In genomic region chr1:161098161-161099068, GRCh38 we compare ENCODE assay signal across 8 cellular contexts. TPM values are rescaled to one million over a fixed set of nuclear protein-coding genes. Genes with fewer than 3 reads are reported as not detected.
A peak's percentile ranks its signal among the peaks of the same experiment; 100 is the strongest.
DNase-seq lines count a peak whose midpoint lies in the region; ATAC-seq and TF ChIP-seq lines count a peak whose summit lies in the region.

Gene KLHDC9, plus strand, starts transcription at chr1:161098361. Its CDS starts 175 bp downstream, at chr1:161098536.

- H3K4me3 ChIP-seq in AG04450 (ENCODE audit: low read depth, low read length) = peak within 1 kb of the TSS; percentile 52
- peak within 1 kb of the TSS; percentile 61 to 80 (median 64) for H3K4me3 ChIP-seq in fibroblast of lung (replicated peaks in 1 of 4; ENCODE audit: control extremely low read depth in 1 of 4, insufficient read depth in 1 of 4, low read depth in 3 of 4, low read length in 4 of 4)
- H3K4me3 ChIP-seq in naive thymus-derived CD4-positive, alpha-beta T cell (ENCODE audit: low read length) = peak within 1 kb of the TSS; percentile 81

- H3K27ac Mint-ChIP-seq in activated T-helper 17 cell treated with anti-CD3 and anti-CD28 coated beads, Interleukin-2, amount 50 U/mL, for 72 hours = peak within 1 kb of the TSS; percentile 91
- peak within 1 kb of the TSS; percentile 87 to 100 (median 96) for H3K27ac Mint-ChIP-seq in naive thymus-derived CD4-positive, alpha-beta T cell

- H3K9ac ChIP-seq in fibroblast of lung (ENCODE audit: insufficient read depth, low read length) = peak within 1 kb of the TSS; percentile 45

- intact Hi-C loops in naive thymus-derived CD4-positive, alpha-beta T cell (cut with micrococcal nuclease) = loop anchor here in 1 of 2 donors (1.0 to 2.0 kb wide), 3 partner anchors 20 to 262 kb away; partner anchors contain the start of genes NIT1 and PFDN2

- no peak for DNase-seq in AG04450 (ENCODE audit: low read depth, low spot score)
- peak; percentile 80 for DNase-seq in NCI-H748 treated with DMSO at 0.1 percent for 48 hours (lab: John Stamatoyannopoulos, UW)
- peak; percentile 75 to 87 for DNase-seq in fibroblast of lung (ENCODE audit: low read depth in 2 of 2)
- DNase-seq in naive thymus-derived CD4-positive, alpha-beta T cell = peak; percentile 29 to 68 (median 42)
- peak; percentile 78 for DNase-seq in stimulated activated naive CD8-positive, alpha-beta T cell treated with anti-CD3 and anti-CD28 coated beads, Interleukin-15, Interleukin-2, amounts not matched to agents 100 U/mL and 50 U/mL, for 24 hours

- H3K27me3 ChIP-seq in AG04450 (ENCODE audit: control insufficient read depth, insufficient read depth, low read length) = peaks cover 2% of the 10 kb centered on the region
- H3K27me3 ChIP-seq in fibroblast of lung (ENCODE audit: control insufficient read depth, insufficient read depth, low read length) = no peaks in the 10 kb centered on the region
- H3K27me3 ChIP-seq in naive thymus-derived CD4-positive, alpha-beta T cell (ENCODE audit: control insufficient read depth in 2 of 2, insufficient read depth in 2 of 2, low read length in 2 of 2) = no peaks in the 10 kb centered on the region

- H3K79me2 ChIP-seq in fibroblast of lung (ENCODE audit: control insufficient read depth, insufficient read depth, low read length) = peaks cover 3% of the 10 kb centered on the region

- peak within 1 kb of the TSS; percentile 73 for H3K4me3 Mint-ChIP-seq in activated T-helper 17 cell treated with anti-CD3 and anti-CD28 coated beads, Interleukin-2, amount 50 U/mL, for 72 hours
- peak within 1 kb of the TSS; percentile 81 to 94 (median 90) for H3K4me3 Mint-ChIP-seq in naive thymus-derived CD4-positive, alpha-beta T cell

- H3K9me3 Mint-ChIP-seq in activated T-helper 17 cell treated with anti-CD3 and anti-CD28 coated beads, Interleukin-2, amount 50 U/mL, for 72 hours = no peaks in the 10 kb centered on the region
- H3K9me3 Mint-ChIP-seq in naive thymus-derived CD4-positive, alpha-beta T cell = peaks cover 0 to 10% (median 0%) of the 10 kb centered on the region in 11 donors

- H3K4me2 ChIP-seq in fibroblast of lung (ENCODE audit: extremely low read depth, insufficient read depth, low read length) = peak within 1 kb of the TSS; percentile 98

- H4K20me1 ChIP-seq in fibroblast of lung (ENCODE audit: control insufficient read depth, extremely low read depth, insufficient read depth, low read length) = no peaks in the 10 kb centered on the region

- H3K36me3 ChIP-seq in fibroblast of lung (ENCODE audit: control insufficient read depth, insufficient read depth, low read length) = peaks cover 4% of the 10 kb centered on the region
- peaks cover 0 to 25% (median 7%) of the 10 kb centered on the region in 3 experiments for H3K36me3 ChIP-seq in naive thymus-derived CD4-positive, alpha-beta T cell (ENCODE audit: control insufficient read depth in 2 of 3, insufficient read depth in 3 of 3, low read length in 3 of 3)

- peaks cover 7% of the 10 kb centered on the region for H3K4me1 ChIP-seq in fibroblast of lung (ENCODE audit: control insufficient read depth, extremely low read depth, insufficient read depth, low read length)
- peaks cover 9 to 11% of the 10 kb centered on the region in 2 donors for H3K4me1 ChIP-seq in naive thymus-derived CD4-positive, alpha-beta T cell (ENCODE audit: control insufficient read depth in 2 of 2, insufficient read depth in 2 of 2, low read length in 2 of 2)

- ATAC-seq in GM18909 (IDR thresholded peaks at IDR 0.05; ENCODE audit: poor library complexity, unreplicated experiment) (peak; percentile 70), HG03135 (IDR thresholded peaks at IDR 0.05; ENCODE audit: unreplicated experiment) (peak; percentile 63)
- ATAC-seq in activated T-helper 17 cell treated with anti-CD3 and anti-CD28 coated beads, Interleukin-2, amount 50 U/mL, for 72 hours (replicated peaks) = peak; percentile 56
- peak; percentile 57 for ATAC-seq in naive thymus-derived CD4-positive, alpha-beta T cell
- peak; percentile 74 for ATAC-seq in stimulated activated naive CD8-positive, alpha-beta T cell treated with anti-CD3 and anti-CD28 coated beads, Interleukin-15, Interleukin-2, amounts not matched to agents 100 U/mL and 50 U/mL, for 24 hours

- H3K4me1 Mint-ChIP-seq in activated T-helper 17 cell treated with anti-CD3 and anti-CD28 coated beads, Interleukin-2, amount 50 U/mL, for 72 hours = peaks cover 16% of the 10 kb centered on the region
- H3K4me1 Mint-ChIP-seq in naive thymus-derived CD4-positive, alpha-beta T cell = peaks cover 18 to 40% (median 23%) of the 10 kb centered on the region in 7 donors

- peak within 1 kb of the TSS; percentile 67 for H2AFZ ChIP-seq in fibroblast of lung (ENCODE audit: low read length)

- TF ChIP-seq CTCF in AG04450 (IDR thresholded peaks at IDR 0.05; ENCODE audit: low read depth, low read length) = no peak; the same call in 1 of the 2 replicates
- no peak for TF ChIP-seq CTCF in fibroblast of lung (conservative IDR thresholded peaks at IDR 0.05 in 1 of 2, IDR thresholded peaks at IDR 0.05 in 1 of 2; ENCODE audit: low read depth in 1 of 2, low read length in 2 of 2)

- H3K27me3 Mint-ChIP-seq in activated T-helper 17 cell treated with anti-CD3 and anti-CD28 coated beads, Interleukin-2, amount 50 U/mL, for 72 hours = no peaks in the 10 kb centered on the region
- peaks cover 0 to 12% (median 0%) of the 10 kb centered on the region in 5 donors for H3K27me3 Mint-ChIP-seq in naive thymus-derived CD4-positive, alpha-beta T cell

- H3K27ac ChIP-seq in AG04450 (ENCODE audit: low read depth, low read length) (peak within 1 kb of the TSS; percentile 11), fibroblast of lung (ENCODE audit: insufficient read depth, low read length) (peak within 1 kb of the TSS; percentile 34)
- H3K27ac ChIP-seq in naive thymus-derived CD4-positive, alpha-beta T cell (ENCODE audit: low read depth, low read length) = peak within 1 kb of the TSS; percentile 47

- H3K9me3 ChIP-seq in AG04450 (ENCODE audit: control insufficient read depth, insufficient read depth, low read length) = no peaks in the 10 kb centered on the region
- H3K9me3 ChIP-seq in fibroblast of lung (ENCODE audit: control insufficient read depth, insufficient read depth, low read depth, low read length) = no peaks in the 10 kb centered on the region
- H3K9me3 ChIP-seq in naive thymus-derived CD4-positive, alpha-beta T cell (ENCODE audit: control insufficient read depth in 2 of 3, low read length in 3 of 3) = no peaks in the 10 kb centered on the region

- POLR2A ChIA-PET in AG04450 (lab: Yijun Ruan, JAX) = interaction anchor here (0.6 to 1.5 kb wide), 6 partner anchors 9 to 101 kb away, joined by 3 to 7 read pairs (median 4); partner anchors contain the start of genes DEDD, NECTIN4 and USF1
- POLR2A ChIA-PET in naive thymus-derived CD4-positive, alpha-beta T cell (lab: Charles Lee) = interaction anchor here (0.5 to 7.4 kb wide), 19 partner anchors 13 to 431 kb away, joined by 3 to 106 read pairs (median 4); partner anchors contain the start of genes ARHGAP30, F11R, NIT1 and PFDN2

- CTCF ChIA-PET in AG04450 (lab: Charles Lee) = interaction anchor here (0.6 to 5.6 kb wide), 21 partner anchors 10 to 929 kb away, joined by 3 to 80 read pairs (median 6); partner anchors contain the start of genes ARHGAP30, F11R, PPOX and USF1
- CTCF ChIA-PET in naive thymus-derived CD4-positive, alpha-beta T cell (lab: Charles Lee) = interaction anchor here (0.6 to 7.4 kb wide), 22 partner anchors 10 to 261 kb away, joined by 3 to 123 read pairs (median 5); partner anchors contain the start of genes ARHGAP30, F11R, TSTD1 and USF1

- H3K36me3 Mint-ChIP-seq in activated T-helper 17 cell treated with anti-CD3 and anti-CD28 coated beads, Interleukin-2, amount 50 U/mL, for 72 hours (ENCODE audit: low read depth) = peaks cover 51% of the 10 kb centered on the region
- H3K36me3 Mint-ChIP-seq in naive thymus-derived CD4-positive, alpha-beta T cell = peaks cover 0 to 13% (median 5%) of the 10 kb centered on the region in 5 donors

RNA-seq across cellular contexts. Expression of gene KLHDC9, which starts in this region (rescaled TPM):
- polyA plus RNA-seq in AG04450 (2011; rRNA removed) (1.1 and 1.6 TPM in 2 replicates), fibroblast of lung (0.95 and 1.5 TPM in 2 replicates)
- polyA minus RNA-seq in AG04450 (2011; rRNA and poly(A)+ RNA removed) = not detected in 2 replicates
- not detected for total RNA-seq in activated T-helper 17 cell treated with anti-CD3 and anti-CD28 coated beads, Interleukin-2, amount 50 U/mL, for 72 hours
- 0.77 and 3.0 TPM in 2 replicates for total RNA-seq in fibroblast of lung
- polyA plus RNA-seq in fibroblast of lung (2012) = 0.68 and 1.8 TPM in 2 replicates
- not detected in 2 replicates for polyA minus RNA-seq in fibroblast of lung (ENCODE audit: low replicate concordance)
- 1 to 10 TPM in 1 of 5 experiments, under 1 TPM in 1, not detected in 3; 0.40 to 1.1 TPM for total RNA-seq in naive thymus-derived CD4-positive, alpha-beta T cell
- under 1 TPM in 1 of 2 donors, not detected in 1; 0.74 TPM for polyA plus RNA-seq in naive thymus-derived CD4-positive, alpha-beta T cell

Comparison
In these comparisons a context has a peak if more than half of its experiments do, and no peak if none do; other contexts are left out.
1. Peak in ATAC-seq in activated T-helper 17 cell treated with anti-CD3 and anti-CD28 coated beads, Interleukin-2, amount 50 U/mL, for 72 hours; RNA of the gene not detected or under 1 TPM.